15 cellular contexts compared by ENCODE assay signal in genomic region chr7:149880871-149881301, GRCh38. TPM values are rescaled to one million over a fixed set of nuclear protein-coding genes. Genes with fewer than 3 reads are reported as not detected.
A peak's percentile ranks its signal among the peaks of the same experiment; 100 is the strongest.
DNase-seq lines count a peak whose midpoint lies in the region; ATAC-seq and TF ChIP-seq lines count a peak whose summit lies in the region.
"Had no signal": no experiment of that assay in that cellular context is flagged by ENCODE, and none has a peak within 500 bp of the region (broad histone marks: within the 10 kb centered on the region; RNA-seq: fewer than 3 reads in every experiment).

No MANE protein-coding gene starts in this region.

- H3K14ac ChIP-seq in IMR-90 (replicated peaks; ENCODE audit: low read depth, low read length) = no peak overlapping the region

- H2BK5ac ChIP-seq in IMR-90 (ENCODE audit: low read depth, low read length, poor library complexity, severe bottlenecking) = no peak overlapping the region

- no peaks in the 10 kb centered on the region for H3K9me1 ChIP-seq in IMR-90 (ENCODE audit: insufficient read depth, low read length)

- H3K18ac ChIP-seq in IMR-90 (ENCODE audit: low read depth, low read length) = no peak overlapping the region

- WGBS in IMR-90 (ENCODE audit: extremely low coverage in 2 of 2, insufficient read length in 1 of 2), 2 experiments = 49% methylated on average over 3 of the region's 13 CpGs; no CpG with 5 or more reads in 1 of the 2 experiments
- WGBS in body of pancreas, 2 donors = 65 to 72% methylated on average over 9 to 13 of the region's 13 CpGs
- WGBS in sigmoid colon, 2 donors = 81 to 85% methylated on average over 13 of the region's 13 CpGs

- H4K8ac ChIP-seq in IMR-90 (ENCODE audit: low read depth in 2 of 2, low read length in 2 of 2) = no peak overlapping the region

- H2AK9ac ChIP-seq in IMR-90 (replicated peaks; ENCODE audit: low read depth, low read length, poor library complexity) = no peak overlapping the region

- H3K4me2 ChIP-seq in IMR-90 (ENCODE audit: low read depth, low read length) = no peak overlapping the region

- H3K4me3 ChIP-seq in IMR-90 (ENCODE audit: insufficient read depth, low read depth, low read length) = no peak overlapping the region
- no peak overlapping the region for H3K4me3 ChIP-seq in body of pancreas
- H3K4me3 ChIP-seq in sigmoid colon = no peak overlapping the region

- H3K27ac ChIP-seq in IMR-90 (ENCODE audit: insufficient read depth, low read length) (no peak overlapping the region), body of pancreas (peak overlapping the region in 3 of 4 donors; percentile 70 to 85 (median 76)), sigmoid colon (peak overlapping the region in 2 of 4 donors; percentile 59 to 67)
- H3K27ac ChIP-seq: C4-2B had no signal

- H3K23ac ChIP-seq in IMR-90 (ENCODE audit: low read depth, low read length) = no peak overlapping the region

- in situ Hi-C loops in IMR-90 (cut with MboI; ENCODE audit: low sequenced_read_pairs) = no loop called here

- no peak overlapping the region for H2BK15ac ChIP-seq in IMR-90 (ENCODE audit: low read depth, low read length)

- TF ChIP-seq CTCF in IMR-90 (conservative IDR thresholded peaks at IDR 0.05; ENCODE audit: low read depth, low read length) (no peak), body of pancreas (IDR thresholded peaks at IDR 0.05) (no peak), sigmoid colon (IDR thresholded peaks at IDR 0.05) (no peak)

- no peak overlapping the region for H4K5ac ChIP-seq in IMR-90 (ENCODE audit: low read depth, low read length)

- no peak overlapping the region for H3K9ac ChIP-seq in IMR-90 (ENCODE audit: low read depth, low read length)

- TF ChIP-seq RAD21 in IMR-90 (IDR thresholded peaks at IDR 0.05; ENCODE audit: low read length) = no peak

- no TSS peak for BruUV-seq in IMR-90 (replicated peaks; lab: Mats Ljungman, UMichigan)

- CTCF ChIA-PET in IMR-90 (lab: Yijun Ruan, JAX) = no interaction called here

- intact Hi-C loops in IMR-90 (cut with micrococcal nuclease) = loop anchor here (5.0 kb wide), 2 partner anchors 121 to 166 kb away; no protein-coding TSS in a partner anchor
- intact Hi-C loops in body of pancreas (cut with DNase I) = no loop called here
- intact Hi-C loops in sigmoid colon (cut with DNase I) = loop anchor here (10.0 kb wide), 1 partner anchor 164 kb away; no protein-coding TSS in a partner anchor

- dilution Hi-C loops in IMR-90 (cut with HindIII; ENCODE audit: low sequenced_read_pairs, unreplicated experiment) = no loop called here

- peak overlapping the region; percentile 43 for H2AFZ ChIP-seq in IMR-90 (replicated peaks; ENCODE audit: low read length, poor library complexity)

- no peaks in the 10 kb centered on the region for H3K36me3 ChIP-seq in IMR-90 (ENCODE audit: control insufficient read depth, insufficient read depth, low read length)
- no peaks in the 10 kb centered on the region for H3K36me3 ChIP-seq in body of pancreas (replicated peaks in 1 of 2; ENCODE audit: insufficient read depth in 1 of 2, low read depth in 2 of 2)
- H3K36me3 ChIP-seq in sigmoid colon = no peaks in the 10 kb centered on the region

- H3K56ac ChIP-seq in IMR-90 (ENCODE audit: extremely low read depth, insufficient read depth, low read length) = no peak overlapping the region

- POLR2A ChIA-PET in IMR-90 (lab: Charles Lee; ENCODE audit: unreplicated experiment) = no interaction called here

- H2AK5ac ChIP-seq in IMR-90 (ENCODE audit: low read depth, low read length) = no peak overlapping the region

- H3K27me3 ChIP-seq in IMR-90 (ENCODE audit: control insufficient read depth, insufficient read depth, low read length) (no peaks in the 10 kb centered on the region), body of pancreas (no peaks in the 10 kb centered on the region), sigmoid colon (no peaks in the 10 kb centered on the region)

- DNase-seq in IMR-90 (no peak), body of pancreas (no peak), hippocampal formation (lab: John Stamatoyannopoulos, UW) (peak; percentile 74 to 75), sigmoid colon (peak; percentile 76), GM19240 (ENCODE audit: insufficient read length, low spot score) (no peak)
- DNase-seq: activated CD4-positive, alpha-beta T cell treated with anti-CD3 and anti-CD28 coated beads, Interleukin-2, amount 50 U/mL, for 4 hours; EL; mesenchymal stem cell; NCI-H1105 treated with DMSO at 0.1 percent for 48 hours; NCI-H524 treated with DMSO at 0.1 percent for 48 hours; stimulated activated CD4-positive, alpha-beta T cell treated with anti-CD3 and anti-CD28 coated beads, Interleukin-4, amount 100 ng/mL, for 1 hour; stimulated activated naive CD4-positive, alpha-beta T cell had no signal

- no peak overlapping the region for H2BK120ac ChIP-seq in IMR-90 (ENCODE audit: low read depth, low read length)

- no peak for ATAC-seq in IMR-90 (ENCODE audit: low read depth)
- ATAC-seq in body of pancreas = no peak
- no peak for ATAC-seq in GM21381 (IDR thresholded peaks at IDR 0.05; ENCODE audit: unreplicated experiment)
- ATAC-seq in HG03039 (IDR thresholded peaks at IDR 0.05; ENCODE audit: unreplicated experiment) = no peak

- no peaks in the 10 kb centered on the region for H3K79me1 ChIP-seq in IMR-90 (ENCODE audit: low read depth in 1 of 2, low read length in 2 of 2)

- H3K4me1 ChIP-seq in IMR-90 (ENCODE audit: control insufficient read depth, insufficient read depth, low read length) (peaks cover 3% of the 10 kb centered on the region; the same call in 1 of the 2 replicates), body of pancreas (peaks cover 54% of the 10 kb centered on the region), sigmoid colon (peaks cover 0 to 39% (median 31%) of the 10 kb centered on the region in 4 donors)

- H2BK20ac ChIP-seq in IMR-90 (ENCODE audit: low read depth, low read length) = no peak overlapping the region

- H3K4ac ChIP-seq in IMR-90 (ENCODE audit: low read depth, low read length) = no peak overlapping the region

- no peak overlapping the region for H4K91ac ChIP-seq in IMR-90 (ENCODE audit: insufficient read depth, low read depth, low read length)

- H3K9me3 ChIP-seq in IMR-90 (ENCODE audit: control insufficient read depth, insufficient read depth, low read length) (no peaks in the 10 kb centered on the region), body of pancreas (no peaks in the 10 kb centered on the region), sigmoid colon (no peaks in the 10 kb centered on the region)

- TF ChIP-seq POLR2A in IMR-90 (IDR thresholded peaks at IDR 0.05; ENCODE audit: low read depth, low read length) (no peak), body of pancreas (IDR thresholded peaks at IDR 0.05) (no peak), sigmoid colon (IDR thresholded peaks at IDR 0.05) (no peak)

- no peak for TF ChIP-seq EP300 in sigmoid colon (IDR thresholded peaks at IDR 0.05)

- no peaks in the 10 kb centered on the region for H4K20me1 ChIP-seq in IMR-90 (ENCODE audit: insufficient read depth, low read length)

TF ChIP-seq in IMR-90, 13 proteins besides CTCF, POLR2A, EP300 and RAD21:
- TF ChIP-seq FOS (IDR thresholded peaks at IDR 0.05; ENCODE audit: low read depth, low read length) (no peak), BHLHE40 (IDR thresholded peaks at IDR 0.05; ENCODE audit: low read depth, low read length) (no peak), CHD1 (IDR thresholded peaks at IDR 0.05; ENCODE audit: low read depth, low read length) (no peak), NFE2L2 (IDR thresholded peaks at IDR 0.05; ENCODE audit: low read depth, low read length) (no peak), RFX5 (IDR thresholded peaks at IDR 0.05; ENCODE audit: low read depth, low read length) (no peak), RCOR1 (IDR thresholded peaks at IDR 0.05; ENCODE audit: insufficient replicate concordance, low read length) (no peak), MAFK (IDR thresholded peaks at IDR 0.05; ENCODE audit: low read depth, low read length) (no peak), MXI1 (IDR thresholded peaks at IDR 0.05; ENCODE audit: borderline replicate concordance, low read depth, low read length) (no peak), ELK1 (IDR thresholded peaks at IDR 0.05; ENCODE audit: borderline replicate concordance, low read depth, low read length) (no peak), MAZ (IDR thresholded peaks at IDR 0.05; ENCODE audit: borderline replicate concordance, low read depth, low read length) (no peak), CEBPB (IDR thresholded peaks at IDR 0.05; ENCODE audit: low read depth, low read length) (no peak), USF2 (IDR thresholded peaks at IDR 0.05; ENCODE audit: low read depth, low read length) (no peak), SMC3 (IDR thresholded peaks at IDR 0.05; ENCODE audit: low read depth, low read length) (no peak)

RNA-seq across cellular contexts. Expression of gene ATP6V0E2, which starts 7.1 kb away (rescaled TPM):
- total RNA-seq in IMR-90 (2012; rRNA removed) = 5.7 and 10.3 TPM in 2 replicates
- 29.3 and 30.3 TPM in 2 replicates for polyA plus RNA-seq in IMR-90 (2012; rRNA removed)
- polyA plus RNA-seq in IMR-90 (2012; cell fraction: cytosol; rRNA removed) = 18.0 and 25.3 TPM in 2 replicates
- polyA plus RNA-seq in IMR-90 (2012; cell fraction: nucleus; rRNA removed; ENCODE audit: low replicate concordance) = 17.9 and 24.3 TPM in 2 replicates
- total RNA-seq in body of pancreas = 10 to 100 TPM; 24.1 TPM
- total RNA-seq in sigmoid colon = 10 to 100 TPM; 16.6 to 41.7 (median 29.9) TPM
- 10 to 100 TPM; 13.2 to 45.5 (median 22.8) TPM for polyA plus RNA-seq in sigmoid colon

RNA-seq across cellular contexts. Expression of gene ZNF862, which starts 42.7 kb away (rescaled TPM):
- total RNA-seq in IMR-90 (2012; rRNA removed) (3.3 and 5.9 TPM in 2 replicates), body of pancreas (10 to 100 TPM; 10.9 to 18.8 TPM), sigmoid colon (10 to 100 TPM; 12.5 to 23.8 (median 15.9) TPM)
- polyA plus RNA-seq in IMR-90 (2012; rRNA removed) (10.8 and 10.9 TPM in 2 replicates), sigmoid colon (1 to 10 TPM in 2 of 3 donors, under 1 TPM in 1; 0.92 to 9.6 (median 6.0) TPM)
- polyA plus RNA-seq in IMR-90 (2012; cell fraction: cytosol; rRNA removed) = 4.5 and 5.8 TPM in 2 replicates
- polyA plus RNA-seq in IMR-90 (2012; cell fraction: nucleus; rRNA removed; ENCODE audit: low replicate concordance) = 56.1 and 60.8 TPM in 2 replicates

Comparison
In these comparisons a context has a peak if more than half of its experiments do, and no peak if none do; other contexts are left out.
1. DNase-seq: peak in hippocampal formation (2 of 2) and sigmoid colon (single experiment); none in IMR-90 (single experiment), body of pancreas (0 of 4) and GM19240 (single experiment).